In the genomic region with DNA sequence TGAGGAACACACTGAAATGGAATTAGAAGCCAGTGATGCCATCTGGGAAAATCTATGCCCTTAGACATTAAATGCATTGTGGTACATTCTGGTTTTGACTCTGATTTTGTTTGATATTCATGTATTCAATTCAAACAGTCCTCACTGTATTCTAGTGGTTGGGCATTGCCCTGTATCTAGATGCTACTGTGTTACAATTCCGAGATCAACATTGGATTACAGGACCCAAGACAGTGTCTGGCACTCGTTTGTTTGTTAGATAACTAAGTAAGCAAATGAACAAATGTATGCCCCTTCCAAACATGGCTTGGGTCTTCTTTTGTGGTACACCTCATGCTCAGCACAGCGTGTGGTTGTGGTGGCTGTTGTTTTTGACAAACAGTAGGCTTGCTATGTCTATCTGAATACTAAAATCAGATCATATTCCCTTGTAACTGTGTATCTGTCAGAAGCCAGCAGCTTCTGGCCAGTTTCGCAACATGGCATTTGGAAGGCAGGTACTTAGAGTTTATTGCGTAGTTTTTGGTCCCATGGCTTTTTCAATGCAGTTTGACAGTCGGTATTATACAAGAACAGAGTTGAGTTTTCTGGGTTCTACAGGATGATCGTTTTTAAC, we compare ENCODE assay signal across 28 cellular contexts. TPM values are rescaled to one million over a fixed set of nuclear protein-coding genes. Genes with fewer than 3 reads are reported as not detected.
A peak's percentile ranks its signal among the peaks of the same experiment; 100 is the strongest.
DNase-seq lines count a peak whose midpoint lies in the region; ATAC-seq, FAIRE-seq and TF ChIP-seq lines count a peak whose summit lies in the region.
"Had no signal": no experiment of that assay in that cellular context is flagged by ENCODE, and none has a peak within 500 bp of the region (broad histone marks: within the 10 kb centered on the region; RNA-seq: fewer than 3 reads in every experiment).

No MANE protein-coding gene starts in this region.

- intact Hi-C loops in psoas muscle (cut with DNase I) = loop anchor here in 1 of 2 donors (5.0 kb wide), 1 partner anchor 76 kb away; no protein-coding TSS in a partner anchor

- H3K27ac ChIP-seq in endodermal cell (ENCODE audit: low read depth, low read length) (no peak overlapping the region), psoas muscle (peak overlapping the region; percentile 90)
- H3K27ac ChIP-seq: suprapubic skin, VCaP had no signal

- no peaks in the 10 kb centered on the region for H3K9me3 ChIP-seq in endodermal cell (ENCODE audit: control insufficient read depth, low read length)
- H3K9me3 ChIP-seq in psoas muscle = no peaks in the 10 kb centered on the region
- H3K9me3 ChIP-seq: suprapubic skin had no signal

- H3K4me1 ChIP-seq in endodermal cell (ENCODE audit: control insufficient read depth, insufficient read depth, low read length) (peaks cover 8% of the 10 kb centered on the region), psoas muscle (peaks cover 50% of the 10 kb centered on the region)

- H3K4me3 ChIP-seq in endodermal cell (ENCODE audit: low read length) = peak overlapping the region; percentile 13
- peak overlapping the region; percentile 71 for H3K4me3 ChIP-seq in psoas muscle
- H3K4me3 ChIP-seq: suprapubic skin had no signal

- H3K4me3 Mint-ChIP-seq in endodermal cell = no peak overlapping the region
- H3K4me3 Mint-ChIP-seq: activated CD4-positive, alpha-beta T cell treated with anti-CD3 and anti-CD28 coated beads, Interleukin-2, amount 10 ng/mL, durations not matched to agents 7 days and 5 days; activated naive CD8-positive, alpha-beta T cell treated with anti-CD3 and anti-CD28 coated beads, Interleukin-2, amount 10 ng/mL, durations not matched to agents 7 days and 5 days; brain; CD4-positive, alpha-beta T cell; H9; memory B cell; naive B cell; T-helper 1 cell treated with Interleukin-12 subunit alpha and Interleukin-12 subunit beta and Interleukin-4 antibody, amounts not matched to agents 30 μg/mL and 1 μg/mL, for 36 hours had no signal

- H3K27me3 ChIP-seq in endodermal cell (ENCODE audit: control insufficient read depth, insufficient read depth, low read length, poor library complexity, severe bottlenecking) (no peaks in the 10 kb centered on the region), psoas muscle (ENCODE audit: insufficient read depth in 3 of 3, low read length in 2 of 3) (no peaks in the 10 kb centered on the region)
- H3K27me3 ChIP-seq: suprapubic skin had no signal

- H3K36me3 Mint-ChIP-seq in endodermal cell (ENCODE audit: low read depth) = no peaks in the 10 kb centered on the region
- H3K36me3 Mint-ChIP-seq: brain, naive B cell had no signal

- 89 to 91% methylated on average over 4 to 7 of the region's 7 CpGs for WGBS in endodermal cell (ENCODE audit: insufficient coverage in 1 of 2, insufficient read length in 1 of 2), 2 experiments
- 31 to 39% (median 33%) methylated on average over 7 of the region's 7 CpGs for WGBS in psoas muscle, 3 donors

- TF ChIP-seq CTCF in endodermal cell (conservative IDR thresholded peaks at IDR 0.05) (no peak), psoas muscle (IDR thresholded peaks at IDR 0.05) (no peak)

- no peaks in the 10 kb centered on the region for H3K9me3 Mint-ChIP-seq in endodermal cell
- H3K9me3 Mint-ChIP-seq: activated T-helper 2 cell treated with anti-CD3 and anti-CD28 coated beads, Interferon-gamma antibody, Interleukin-2, Interleukin-4, amounts not matched to agents 10 μg/mL and 5 μg/mL and 100 μg/mL, durations not matched to agents 14 hours and 24 hours and 36 hours; brain; CD4-positive, alpha-beta T cell; H9; memory B cell; naive B cell had no signal

- H3K4me1 Mint-ChIP-seq in endodermal cell = peaks cover 49% of the 10 kb centered on the region

- H3K9ac ChIP-seq in endodermal cell (ENCODE audit: extremely low read depth, low read length, poor library complexity, severe bottlenecking) = no peak overlapping the region

- FAIRE-seq in GM19239 (lab: Jason Lieb, UNC) = peak; percentile 82
- FAIRE-seq: G401.6 had no signal

- peak overlapping the region; percentile 71 for H3K27ac Mint-ChIP-seq in endodermal cell
- H3K27ac Mint-ChIP-seq: activated CD4-positive, alpha-beta T cell treated with anti-CD3 and anti-CD28 coated beads, Interleukin-2, amount 10 ng/mL, durations not matched to agents 7 days and 5 days; activated naive CD8-positive, alpha-beta T cell treated with anti-CD3 and anti-CD28 coated beads, Interleukin-2, amount 10 ng/mL, durations not matched to agents 7 days and 5 days; activated T-helper 2 cell treated with anti-CD3 and anti-CD28 coated beads, Interferon-gamma antibody, Interleukin-2, Interleukin-4, amounts not matched to agents 10 μg/mL and 5 μg/mL and 100 μg/mL, durations not matched to agents 14 hours and 24 hours and 36 hours; CD4-positive, alpha-beta T cell; H9; memory B cell; naive B cell; T-helper 1 cell treated with Interleukin-12 subunit alpha and Interleukin-12 subunit beta and Interleukin-4 antibody, amounts not matched to agents 30 μg/mL and 1 μg/mL, for 36 hours had no signal

- H3K27me3 Mint-ChIP-seq in endodermal cell (ENCODE audit: insufficient read depth) = no peaks in the 10 kb centered on the region
- H3K27me3 Mint-ChIP-seq: activated CD4-positive, alpha-beta T cell treated with anti-CD3 and anti-CD28 coated beads, Interleukin-2, amount 10 ng/mL, durations not matched to agents 7 days and 5 days; activated naive CD8-positive, alpha-beta T cell treated with anti-CD3 and anti-CD28 coated beads, Interleukin-2, amount 10 ng/mL, durations not matched to agents 7 days and 5 days; brain; CD4-positive, alpha-beta T cell; memory B cell; naive B cell had no signal

- no peak for DNase-seq in GM19239 (ENCODE audit: insufficient read length, low spot score)
- peak; percentile 11 for DNase-seq in MV-4-11 (lab: John Stamatoyannopoulos, UW)
- DNase-seq in endodermal cell = no peak
- peak in 1 of 2 donors; percentile 54 for DNase-seq in psoas muscle
- no peak for DNase-seq in C1 segment of cervical spinal cord (lab: John Stamatoyannopoulos, UW)
- no peak for DNase-seq in RPMI8226
- no peak for DNase-seq in NCI-H1417 treated with DMSO at 0.1 percent for 48 hours (lab: John Stamatoyannopoulos, UW)
- DNase-seq: activated CD4-positive, alpha-beta T cell treated with anti-CD3 and anti-CD28 coated beads, Interleukin-2, amount 10 ng/mL, durations not matched to agents 7 days and 5 days; activated CD8-positive, alpha-beta memory T cell treated with anti-CD3 and anti-CD28 coated beads, Interleukin-2, amount 50 U/mL, for 48 hours; activated naive CD8-positive, alpha-beta T cell treated with anti-CD3 and anti-CD28 coated beads, Interleukin-2, amount 10 ng/mL, durations not matched to agents 7 days and 5 days; CD4-positive, alpha-beta T cell; DMS 273 treated with DMSO at 0.1 percent for 48 hours; effector memory CD4-positive, alpha-beta T cell; H9; MM.1S; naive B cell; NCI-H1694 treated with DMSO at 0.1 percent for 48 hours; NCI-H748 treated with DMSO at 0.1 percent for 48 hours; PC-3; stimulated activated CD4-positive, alpha-beta T cell treated with anti-CD3 and anti-CD28 coated beads, Interleukin-1b, Interleukin-23, amount 100 ng/mL, for 48 hours had no signal

- peak; percentile 70 to 81 (median 75) for ATAC-seq in psoas muscle
- no peak for ATAC-seq in HG02623 (IDR thresholded peaks at IDR 0.05; ENCODE audit: unreplicated experiment)
- ATAC-seq: PC-3 had no signal

- H3K36me3 ChIP-seq in endodermal cell (ENCODE audit: control insufficient read depth, insufficient read depth, low read length) (no peaks in the 10 kb centered on the region), psoas muscle (ENCODE audit: insufficient read depth in 1 of 2, low read depth in 1 of 2) (no peaks in the 10 kb centered on the region)
- H3K36me3 ChIP-seq: suprapubic skin had no signal

RNA-seq across cellular contexts. Expression of a gene that starts 5.7 kb away (rescaled TPM):
- total RNA-seq in endodermal cell = 1 to 10 TPM in 1 of 2 donors, under 1 TPM in 1; 0.84 to 2.5 TPM
- polyA plus RNA-seq in endodermal cell (2013, experiment 1 of 2) = 5.4 TPM
- 6.3 TPM for polyA plus RNA-seq in endodermal cell (2013, experiment 2 of 2)
- total RNA-seq in psoas muscle = 100 to 1,000 TPM in 3 of 4 donors, 10 to 100 TPM in 1; 78.5 to 274 (median 138) TPM
- polyA plus RNA-seq in psoas muscle = 10 to 100 TPM in 2 of 3 donors, 1 to 10 TPM in 1; 9.2 to 28.0 (median 15.5) TPM
- total RNA-seq: PC-3 had no signal

Comparison
In these comparisons a context has a peak if more than half of its experiments do, and no peak if none do; other contexts are left out.
1. RNA of a gene that starts 5.7 kb away (total RNA-seq): 78.5 to 274 TPM in psoas muscle; 0.84 to 2.5 TPM in endodermal cell; every median in the first group is over 10 times any median in the second.